In the genomic region with DNA sequence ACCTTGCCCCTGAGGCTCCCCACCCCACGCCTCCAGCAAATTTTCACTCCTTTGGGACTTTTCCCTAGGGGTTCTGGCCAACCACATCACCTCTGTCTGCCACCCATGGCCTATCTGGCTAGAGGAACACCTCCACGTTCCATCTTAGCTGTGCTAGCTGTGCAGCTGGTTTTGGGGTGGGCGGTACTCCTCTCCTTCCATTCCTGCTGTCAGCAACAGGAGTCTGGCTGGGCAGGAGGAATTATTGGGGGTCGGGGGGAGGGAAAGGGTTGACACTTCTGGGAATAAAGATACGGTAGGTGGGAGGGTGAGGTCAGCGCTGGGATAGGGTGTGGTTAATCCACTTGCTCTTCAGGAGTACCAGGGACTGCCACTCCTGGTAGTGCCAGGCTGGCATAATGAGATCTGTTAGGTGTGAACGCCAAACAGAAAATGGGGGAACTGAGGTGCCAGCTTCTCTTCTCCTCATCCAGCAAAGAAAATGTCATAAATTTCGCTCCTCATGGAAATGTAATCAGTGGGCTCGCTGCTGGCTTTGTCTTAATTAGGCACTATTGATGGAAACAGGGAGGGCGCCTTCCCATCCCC, we compare ENCODE assay signal across 8 cellular contexts. TPM values are rescaled to one million over a fixed set of nuclear protein-coding genes. Genes with fewer than 3 reads are reported as not detected.
DNase-seq lines count a peak whose midpoint lies in the region; ATAC-seq and TF ChIP-seq lines count a peak whose summit lies in the region.

No MANE protein-coding gene starts in this region.

- TF ChIP-seq CTCF in HEK293 (tag by site-specific recombination; IDR thresholded peaks at IDR 0.05) (no peak), VCaP (conservative IDR thresholded peaks at IDR 0.05) (no peak), right atrium auricular region (IDR thresholded peaks at IDR 0.05) (no peak)

- H3K4me1 ChIP-seq in HEK293 (ENCODE audit: control insufficient read depth, insufficient read depth, low read length), result peaks cover 9% of the 10 kb centered on the region
- peaks cover 0 to 21% of the 10 kb centered on the region in 2 donors for H3K4me1 ChIP-seq in right atrium auricular region

- DNase-seq in right atrium auricular region (ENCODE audit: low spot score) (no peak), skeletal muscle cell (ENCODE audit: low read depth) (no peak), substantia nigra (lab: John Stamatoyannopoulos, UW) (no peak), G401 (ENCODE audit: low spot score) (no peak), COLO668 (lab: John Stamatoyannopoulos, UW; ENCODE audit: unreplicated experiment) (no peak)

- H3K9me3 ChIP-seq in HEK293 (ENCODE audit: control insufficient read depth, insufficient read depth, low read depth, low read length), result no peaks in the 10 kb centered on the region
- H3K9me3 ChIP-seq in right atrium auricular region, result no peaks in the 10 kb centered on the region

- H3K36me3 ChIP-seq in HEK293 (ENCODE audit: control insufficient read depth in 2 of 2, insufficient read depth in 1 of 2, low read length in 2 of 2), result no peaks in the 10 kb centered on the region
- H3K36me3 ChIP-seq in right atrium auricular region, result no peaks in the 10 kb centered on the region

- no peaks in the 10 kb centered on the region for H3K27me3 ChIP-seq in right atrium auricular region

- CTCF ChIA-PET in HEK293 (lab: Yijun Ruan, JAX), result interaction anchor here (0.6 to 2.5 kb wide), 13 partner anchors 11 to 155 kb away, joined by 3 to 49 read pairs (median 4); a partner anchor contains a TSS

- peak overlapping the region; percentile 54 for H3K4me3 ChIP-seq in HEK293 (ENCODE audit: low read depth, low read length)
- H3K4me3 ChIP-seq in right atrium auricular region, result peak overlapping the region; percentile 60 to 64
- H3K4me3 ChIP-seq in skeletal muscle cell (ENCODE audit: low read depth, low read length), result peak overlapping the region; percentile 68

- in situ Hi-C loops in G401 (cut with HindIII; ENCODE audit: low sequenced_read_pairs), result no loop called here

- POLR2A ChIA-PET in HEK293 (lab: Yijun Ruan, JAX), result interaction anchor here (0.6 to 3.2 kb wide), 8 partner anchors 10 to 136 kb away, joined by 3 to 51 read pairs (median 5); a partner anchor contains a TSS

- no peak for ATAC-seq in GM21786 (IDR thresholded peaks at IDR 0.05; ENCODE audit: unreplicated experiment)

- peak overlapping the region; percentile 38; the same call in 1 of the 2 replicates for H3K27ac ChIP-seq in HEK293 (ENCODE audit: extremely low read depth, low read depth, low read length)
- H3K27ac ChIP-seq in VCaP, result peak overlapping the region; percentile 63; the same call in 1 of the 2 replicates
- peak overlapping the region; percentile 63 to 69 for H3K27ac ChIP-seq in right atrium auricular region
- H3K27ac ChIP-seq in substantia nigra (ENCODE audit: low read depth, low read length, poor library complexity, severe bottlenecking), result no peak overlapping the region

TF ChIP-seq in HEK293, 187 proteins besides CTCF, POLR2A, EP300 and RAD21 (continues in another document):
- TF ChIP-seq, protein P1, sequence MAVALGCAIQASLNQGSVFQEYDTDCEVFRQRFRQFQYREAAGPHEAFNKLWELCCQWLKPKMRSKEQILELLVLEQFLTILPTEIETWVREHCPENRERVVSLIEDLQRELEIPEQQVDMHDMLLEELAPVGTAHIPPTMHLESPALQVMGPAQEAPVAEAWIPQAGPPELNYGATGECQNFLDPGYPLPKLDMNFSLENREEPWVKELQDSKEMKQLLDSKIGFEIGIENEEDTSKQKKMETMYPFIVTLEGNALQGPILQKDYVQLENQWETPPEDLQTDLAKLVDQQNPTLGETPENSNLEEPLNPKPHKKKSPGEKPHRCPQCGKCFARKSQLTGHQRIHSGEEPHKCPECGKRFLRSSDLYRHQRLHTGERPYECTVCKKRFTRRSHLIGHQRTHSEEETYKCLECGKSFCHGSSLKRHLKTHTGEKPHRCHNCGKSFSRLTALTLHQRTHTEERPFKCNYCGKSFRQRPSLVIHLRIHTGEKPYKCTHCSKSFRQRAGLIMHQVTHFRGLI (tag by site-specific recombination; IDR thresholded peaks at IDR 0.05), result peak; percentile 79
- TF ChIP-seq, protein P2, sequence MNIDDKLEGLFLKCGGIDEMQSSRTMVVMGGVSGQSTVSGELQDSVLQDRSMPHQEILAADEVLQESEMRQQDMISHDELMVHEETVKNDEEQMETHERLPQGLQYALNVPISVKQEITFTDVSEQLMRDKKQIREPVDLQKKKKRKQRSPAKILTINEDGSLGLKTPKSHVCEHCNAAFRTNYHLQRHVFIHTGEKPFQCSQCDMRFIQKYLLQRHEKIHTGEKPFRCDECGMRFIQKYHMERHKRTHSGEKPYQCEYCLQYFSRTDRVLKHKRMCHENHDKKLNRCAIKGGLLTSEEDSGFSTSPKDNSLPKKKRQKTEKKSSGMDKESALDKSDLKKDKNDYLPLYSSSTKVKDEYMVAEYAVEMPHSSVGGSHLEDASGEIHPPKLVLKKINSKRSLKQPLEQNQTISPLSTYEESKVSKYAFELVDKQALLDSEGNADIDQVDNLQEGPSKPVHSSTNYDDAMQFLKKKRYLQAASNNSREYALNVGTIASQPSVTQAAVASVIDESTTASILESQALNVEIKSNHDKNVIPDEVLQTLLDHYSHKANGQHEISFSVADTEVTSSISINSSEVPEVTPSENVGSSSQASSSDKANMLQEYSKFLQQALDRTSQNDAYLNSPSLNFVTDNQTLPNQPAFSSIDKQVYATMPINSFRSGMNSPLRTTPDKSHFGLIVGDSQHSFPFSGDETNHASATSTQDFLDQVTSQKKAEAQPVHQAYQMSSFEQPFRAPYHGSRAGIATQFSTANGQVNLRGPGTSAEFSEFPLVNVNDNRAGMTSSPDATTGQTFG (tag by site-specific recombination; IDR thresholded peaks at IDR 0.05; ENCODE audit: borderline replicate concordance), result no peak
- TF ChIP-seq ZNF394 (tag by site-specific recombination; IDR thresholded peaks at IDR 0.05; ENCODE audit: borderline replicate concordance), result 0 out of 2 replicates have a peak, but pooled peaks have one; percentile 5
- peak; percentile 44; the same call in 1 of the 2 replicates for TF ChIP-seq KLF1 (tag by site-specific recombination; IDR thresholded peaks at IDR 0.05)
- peak; percentile 67; the same call in 1 of the 2 replicates for TF ChIP-seq SCRT2 (tag by site-specific recombination; IDR thresholded peaks at IDR 0.05)
- TF ChIP-seq, protein P3, sequence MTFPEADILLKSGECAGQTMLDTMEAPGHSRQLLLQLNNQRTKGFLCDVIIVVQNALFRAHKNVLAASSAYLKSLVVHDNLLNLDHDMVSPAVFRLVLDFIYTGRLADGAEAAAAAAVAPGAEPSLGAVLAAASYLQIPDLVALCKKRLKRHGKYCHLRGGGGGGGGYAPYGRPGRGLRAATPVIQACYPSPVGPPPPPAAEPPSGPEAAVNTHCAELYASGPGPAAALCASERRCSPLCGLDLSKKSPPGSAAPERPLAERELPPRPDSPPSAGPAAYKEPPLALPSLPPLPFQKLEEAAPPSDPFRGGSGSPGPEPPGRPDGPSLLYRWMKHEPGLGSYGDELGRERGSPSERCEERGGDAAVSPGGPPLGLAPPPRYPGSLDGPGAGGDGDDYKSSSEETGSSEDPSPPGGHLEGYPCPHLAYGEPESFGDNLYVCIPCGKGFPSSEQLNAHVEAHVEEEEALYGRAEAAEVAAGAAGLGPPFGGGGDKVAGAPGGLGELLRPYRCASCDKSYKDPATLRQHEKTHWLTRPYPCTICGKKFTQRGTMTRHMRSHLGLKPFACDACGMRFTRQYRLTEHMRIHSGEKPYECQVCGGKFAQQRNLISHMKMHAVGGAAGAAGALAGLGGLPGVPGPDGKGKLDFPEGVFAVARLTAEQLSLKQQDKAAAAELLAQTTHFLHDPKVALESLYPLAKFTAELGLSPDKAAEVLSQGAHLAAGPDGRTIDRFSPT (tag by site-specific recombination; IDR thresholded peaks at IDR 0.05), result peak; percentile 90
- TF ChIP-seq ZNF155 (tag by site-specific recombination; IDR thresholded peaks at IDR 0.05), result no peak
- no peak for TF ChIP-seq ZSCAN16 (tag by site-specific recombination; IDR thresholded peaks at IDR 0.05)
- no peak for TF ChIP-seq ZNF660 (tag by site-specific recombination; IDR thresholded peaks at IDR 0.05)
- no peak for TF ChIP-seq ZNF791 (tag by site-specific recombination; IDR thresholded peaks at IDR 0.05)
- TF ChIP-seq ZFHX2 (tag by site-specific recombination; conservative IDR thresholded peaks at IDR 0.05), result peak; percentile 59
- no peak for TF ChIP-seq KLF9 (tag by site-specific recombination; IDR thresholded peaks at IDR 0.05; ENCODE audit: low read depth)
- TF ChIP-seq, protein P4, sequence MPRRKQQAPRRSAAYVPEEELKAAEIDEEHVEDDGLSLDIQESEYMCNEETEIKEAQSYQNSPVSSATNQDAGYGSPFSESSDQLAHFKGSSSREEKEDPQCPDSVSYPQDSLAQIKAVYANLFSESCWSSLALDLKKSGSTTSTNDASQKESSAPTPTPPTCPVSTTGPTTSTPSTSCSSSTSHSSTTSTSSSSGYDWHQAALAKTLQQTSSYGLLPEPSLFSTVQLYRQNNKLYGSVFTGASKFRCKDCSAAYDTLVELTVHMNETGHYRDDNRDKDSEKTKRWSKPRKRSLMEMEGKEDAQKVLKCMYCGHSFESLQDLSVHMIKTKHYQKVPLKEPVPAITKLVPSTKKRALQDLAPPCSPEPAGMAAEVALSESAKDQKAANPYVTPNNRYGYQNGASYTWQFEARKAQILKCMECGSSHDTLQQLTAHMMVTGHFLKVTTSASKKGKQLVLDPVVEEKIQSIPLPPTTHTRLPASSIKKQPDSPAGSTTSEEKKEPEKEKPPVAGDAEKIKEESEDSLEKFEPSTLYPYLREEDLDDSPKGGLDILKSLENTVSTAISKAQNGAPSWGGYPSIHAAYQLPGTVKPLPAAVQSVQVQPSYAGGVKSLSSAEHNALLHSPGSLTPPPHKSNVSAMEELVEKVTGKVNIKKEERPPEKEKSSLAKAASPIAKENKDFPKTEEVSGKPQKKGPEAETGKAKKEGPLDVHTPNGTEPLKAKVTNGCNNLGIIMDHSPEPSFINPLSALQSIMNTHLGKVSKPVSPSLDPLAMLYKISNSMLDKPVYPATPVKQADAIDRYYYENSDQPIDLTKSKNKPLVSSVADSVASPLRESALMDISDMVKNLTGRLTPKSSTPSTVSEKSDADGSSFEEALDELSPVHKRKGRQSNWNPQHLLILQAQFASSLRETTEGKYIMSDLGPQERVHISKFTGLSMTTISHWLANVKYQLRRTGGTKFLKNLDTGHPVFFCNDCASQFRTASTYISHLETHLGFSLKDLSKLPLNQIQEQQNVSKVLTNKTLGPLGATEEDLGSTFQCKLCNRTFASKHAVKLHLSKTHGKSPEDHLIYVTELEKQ (tag by site-specific recombination; IDR thresholded peaks at IDR 0.05; ENCODE audit: borderline replicate concordance), result no peak

RNA-seq across cellular contexts. Expression of a gene that starts 1.2 kb away (rescaled TPM):
- under 1 TPM in 1 of 2 donors, not detected in 1; 0.08 TPM for total RNA-seq in right atrium auricular region
- total RNA-seq in G401 (2014; rRNA removed; shearing (Covaris generic)), result 0.03 TPM in 1 of 2 replicates, not detected in the other

RNA-seq across cellular contexts. Expression of a gene that starts 11.4 kb away (rescaled TPM):
- total RNA-seq in right atrium auricular region, result 1 to 10 TPM; 2.1 to 5.9 TPM
- total RNA-seq in G401 (2014; rRNA removed; shearing (Covaris generic)), result 13.1 and 16.8 TPM in 2 replicates

RNA-seq across cellular contexts. Expression of a gene that starts 28.1 kb away (rescaled TPM):
- total RNA-seq in right atrium auricular region, result 1 to 10 TPM; 3.7 to 6.1 TPM
- 27.2 and 33.5 TPM in 2 replicates for total RNA-seq in G401 (2014; rRNA removed; shearing (Covaris generic))

RNA-seq across cellular contexts. Expression of a gene that starts 29.1 kb away (rescaled TPM):
- 10 to 100 TPM; 12.9 to 20.1 TPM for total RNA-seq in right atrium auricular region
- total RNA-seq in G401 (2014; rRNA removed; shearing (Covaris generic)), result 23.5 and 26.4 TPM in 2 replicates
